ENCODE assay signal across 1 cellular context in the genomic region with DNA sequence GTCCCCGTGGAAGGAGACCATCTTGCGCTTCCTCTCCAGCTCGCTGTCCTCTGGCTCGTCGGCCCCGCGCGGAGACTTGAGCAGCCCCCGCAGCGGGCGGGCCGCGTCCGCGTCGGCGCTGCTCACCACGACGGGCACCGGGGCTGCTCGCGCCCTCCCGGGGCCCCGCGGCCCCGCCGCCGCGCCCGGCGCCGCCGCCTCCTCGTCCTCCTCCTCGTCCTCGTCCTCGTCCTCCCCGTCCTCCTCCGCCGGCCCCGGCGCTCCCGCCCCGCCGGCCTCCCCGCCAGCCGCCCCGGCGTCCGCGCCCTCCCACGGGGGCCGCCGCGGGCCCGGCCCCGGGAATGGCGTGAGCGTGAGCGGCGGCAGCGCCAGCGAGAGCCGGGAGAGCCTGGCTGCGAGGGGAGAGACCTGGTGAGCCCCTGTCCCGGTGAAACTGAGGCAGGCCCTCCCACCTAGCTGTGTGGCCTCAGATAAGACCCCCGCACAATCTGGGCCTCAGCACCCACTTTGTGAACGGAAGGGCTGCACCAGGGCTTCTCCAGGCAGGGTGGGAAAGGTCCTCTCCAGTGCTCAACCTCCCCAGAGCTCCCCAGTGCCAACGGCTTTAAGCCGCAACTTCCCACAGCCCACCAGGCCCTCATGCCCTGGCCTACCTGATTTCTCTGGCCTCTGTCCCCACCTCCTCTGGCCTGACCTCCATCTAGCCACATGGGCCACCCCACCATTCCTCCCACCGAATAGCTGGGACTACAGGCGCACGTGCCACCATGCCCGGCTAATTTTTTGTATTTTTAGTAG.
A peak's percentile ranks its signal among the peaks of the same experiment; 100 is the strongest.
TF ChIP-seq lines count a peak whose summit lies in the region.

No MANE protein-coding gene starts in this region.

TF ChIP-seq in K562, 482 proteins besides CTCF, POLR2A, EP300 and RAD21 (continues in another document):
- TF ChIP-seq ZNF263 (CRISPR knock-in tag; IDR thresholded peaks at IDR 0.05; ENCODE audit: borderline replicate concordance) (peak; percentile 33), ARID2 (IDR thresholded peaks at IDR 0.05) (no peak), ZBTB17 (CRISPR knock-in tag; IDR thresholded peaks at IDR 0.05) (no peak), NFIC (IDR thresholded peaks at IDR 0.05) (0 out of 2 replicates have a peak, but pooled peaks have one; percentile 75), HNRNPL (IDR thresholded peaks at IDR 0.05; ENCODE audit: low read depth, low read length) (no peak), RFX7 (CRISPR knock-in tag; IDR thresholded peaks at IDR 0.05) (no peak), POLR3G (IDR thresholded peaks at IDR 0.05; ENCODE audit: extremely low read depth, insufficient read length, insufficient replicate concordance) (no peak), POLR2G (IDR thresholded peaks at IDR 0.05; ENCODE audit: low read depth, low read length) (peak; percentile 55), FOXK2 (conservative IDR thresholded peaks at IDR 0.05 in 1 of 2, IDR thresholded peaks at IDR 0.05 in 1 of 2; ENCODE audit: low read depth in 2 of 2) (no peak), NR2C2 (CRISPR knock-in tag; IDR thresholded peaks at IDR 0.05) (no peak), NR2C2 (tag; IDR thresholded peaks at IDR 0.05) (0 out of 2 replicates have a peak, but pooled peaks have one; percentile 41), EGR1 (conservative IDR thresholded peaks at IDR 0.05) (peak; percentile 52; the same call in 1 of the 2 replicates), HDAC1 (IDR thresholded peaks at IDR 0.05) (0 out of 4 replicates have a peak, but pooled peaks of 1 of the 2 experiments have one; percentile 34), TRIM24 (IDR thresholded peaks at IDR 0.05) (0 out of 4 replicates have a peak, but pooled peaks of 1 of the 2 experiments have one; percentile 9), EP400 (IDR thresholded peaks at IDR 0.05) (no peak), ZNF354B (CRISPR knock-in tag; IDR thresholded peaks at IDR 0.05) (no peak), NONO (IDR thresholded peaks at IDR 0.05; ENCODE audit: low read depth in 2 of 2, low read length in 1 of 2) (0 out of 4 replicates have a peak, but pooled peaks of 1 of the 2 experiments have one; percentile 47), RB1 (IDR thresholded peaks at IDR 0.05; ENCODE audit: low read depth) (peak; percentile 76; the same call in 1 of the 2 replicates), PHF8 (IDR thresholded peaks at IDR 0.05; ENCODE audit: borderline replicate concordance, low read length) (peak; percentile 89), ETS2 (tag; IDR thresholded peaks at IDR 0.05; ENCODE audit: borderline replicate concordance, poor library complexity, severe bottlenecking) (no peak), PHF20 (IDR thresholded peaks at IDR 0.05; ENCODE audit: partially characterized antibody) (peak; percentile 72), YY1 (IDR thresholded peaks at IDR 0.05; ENCODE audit: borderline replicate concordance in 1 of 3, control insufficient read depth in 1 of 3, extremely low read depth in 1 of 3, insufficient read depth in 3 of 3, insufficient read length in 1 of 3, insufficient replicate concordance in 2 of 3, low read depth in 1 of 3, low read length in 2 of 3) (peak in 1 of 3 experiments; percentile 31), CXXC5 (CRISPR knock-in tag; IDR thresholded peaks at IDR 0.05) (peak; percentile 78), L3MBTL2 (IDR thresholded peaks at IDR 0.05) (peak; percentile 68; the same call in 1 of the 2 replicates), ZNF184 (CRISPR knock-in tag; IDR thresholded peaks at IDR 0.05) (no peak), CCNT2 (IDR thresholded peaks at IDR 0.05; ENCODE audit: borderline replicate concordance, extremely low read depth, insufficient read length, low read depth, low read length) (peak; percentile 49), ERF (CRISPR knock-in tag; IDR thresholded peaks at IDR 0.05) (peak; percentile 65; the same call in 1 of the 2 replicates), EHMT2 (IDR thresholded peaks at IDR 0.05) (no peak), PURB (CRISPR knock-in tag; IDR thresholded peaks at IDR 0.05; ENCODE audit: low read depth) (no peak), ILF3 (IDR thresholded peaks at IDR 0.05; ENCODE audit: borderline replicate concordance) (no peak), MCM5 (IDR thresholded peaks at IDR 0.05; ENCODE audit: low read depth) (no peak)
- TF ChIP-seq, protein P1, sequence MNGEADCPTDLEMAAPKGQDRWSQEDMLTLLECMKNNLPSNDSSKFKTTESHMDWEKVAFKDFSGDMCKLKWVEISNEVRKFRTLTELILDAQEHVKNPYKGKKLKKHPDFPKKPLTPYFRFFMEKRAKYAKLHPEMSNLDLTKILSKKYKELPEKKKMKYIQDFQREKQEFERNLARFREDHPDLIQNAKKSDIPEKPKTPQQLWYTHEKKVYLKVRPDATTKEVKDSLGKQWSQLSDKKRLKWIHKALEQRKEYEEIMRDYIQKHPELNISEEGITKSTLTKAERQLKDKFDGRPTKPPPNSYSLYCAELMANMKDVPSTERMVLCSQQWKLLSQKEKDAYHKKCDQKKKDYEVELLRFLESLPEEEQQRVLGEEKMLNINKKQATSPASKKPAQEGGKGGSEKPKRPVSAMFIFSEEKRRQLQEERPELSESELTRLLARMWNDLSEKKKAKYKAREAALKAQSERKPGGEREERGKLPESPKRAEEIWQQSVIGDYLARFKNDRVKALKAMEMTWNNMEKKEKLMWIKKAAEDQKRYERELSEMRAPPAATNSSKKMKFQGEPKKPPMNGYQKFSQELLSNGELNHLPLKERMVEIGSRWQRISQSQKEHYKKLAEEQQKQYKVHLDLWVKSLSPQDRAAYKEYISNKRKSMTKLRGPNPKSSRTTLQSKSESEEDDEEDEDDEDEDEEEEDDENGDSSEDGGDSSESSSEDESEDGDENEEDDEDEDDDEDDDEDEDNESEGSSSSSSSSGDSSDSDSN (IDR thresholded peaks at IDR 0.05; ENCODE audit: borderline replicate concordance in 1 of 2, low read depth in 2 of 2, low read length in 2 of 2), result peak in 1 of 2 experiments; percentile 14; a peak in 1 of 4 replicates
- TF ChIP-seq, protein P2, sequence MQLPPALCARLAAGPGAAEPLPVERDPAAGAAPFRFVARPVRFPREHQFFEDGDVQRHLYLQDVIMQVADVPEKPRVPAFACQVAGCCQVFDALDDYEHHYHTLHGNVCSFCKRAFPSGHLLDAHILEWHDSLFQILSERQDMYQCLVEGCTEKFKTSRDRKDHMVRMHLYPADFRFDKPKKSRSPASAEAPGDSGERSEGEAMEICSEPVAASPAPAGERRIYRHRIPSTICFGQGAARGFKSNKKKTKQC (CRISPR knock-in tag; IDR thresholded peaks at IDR 0.05), result no peak
- TF ChIP-seq, protein P3, sequence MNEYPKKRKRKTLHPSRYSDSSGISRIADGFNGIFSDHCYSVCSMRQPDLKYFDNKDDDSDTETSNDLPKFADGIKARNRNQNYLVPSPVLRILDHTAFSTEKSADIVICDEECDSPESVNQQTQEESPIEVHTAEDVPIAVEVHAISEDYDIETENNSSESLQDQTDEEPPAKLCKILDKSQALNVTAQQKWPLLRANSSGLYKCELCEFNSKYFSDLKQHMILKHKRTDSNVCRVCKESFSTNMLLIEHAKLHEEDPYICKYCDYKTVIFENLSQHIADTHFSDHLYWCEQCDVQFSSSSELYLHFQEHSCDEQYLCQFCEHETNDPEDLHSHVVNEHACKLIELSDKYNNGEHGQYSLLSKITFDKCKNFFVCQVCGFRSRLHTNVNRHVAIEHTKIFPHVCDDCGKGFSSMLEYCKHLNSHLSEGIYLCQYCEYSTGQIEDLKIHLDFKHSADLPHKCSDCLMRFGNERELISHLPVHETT (CRISPR knock-in tag; conservative IDR thresholded peaks at IDR 0.05 in 1 of 2, IDR thresholded peaks at IDR 0.05 in 1 of 2), result peak in 1 of 2 experiments; percentile 57; a peak in 1 of 4 replicates
- TF ChIP-seq, protein P4, sequence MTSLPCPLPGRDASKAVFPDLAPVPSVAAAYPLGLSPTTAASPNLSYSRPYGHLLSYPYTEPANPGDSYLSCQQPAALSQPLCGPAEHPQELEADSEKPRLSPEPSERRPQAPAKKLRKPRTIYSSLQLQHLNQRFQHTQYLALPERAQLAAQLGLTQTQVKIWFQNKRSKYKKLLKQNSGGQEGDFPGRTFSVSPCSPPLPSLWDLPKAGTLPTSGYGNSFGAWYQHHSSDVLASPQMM (CRISPR knock-in tag; IDR thresholded peaks at IDR 0.05), result no peak
- TF ChIP-seq, protein P5, sequence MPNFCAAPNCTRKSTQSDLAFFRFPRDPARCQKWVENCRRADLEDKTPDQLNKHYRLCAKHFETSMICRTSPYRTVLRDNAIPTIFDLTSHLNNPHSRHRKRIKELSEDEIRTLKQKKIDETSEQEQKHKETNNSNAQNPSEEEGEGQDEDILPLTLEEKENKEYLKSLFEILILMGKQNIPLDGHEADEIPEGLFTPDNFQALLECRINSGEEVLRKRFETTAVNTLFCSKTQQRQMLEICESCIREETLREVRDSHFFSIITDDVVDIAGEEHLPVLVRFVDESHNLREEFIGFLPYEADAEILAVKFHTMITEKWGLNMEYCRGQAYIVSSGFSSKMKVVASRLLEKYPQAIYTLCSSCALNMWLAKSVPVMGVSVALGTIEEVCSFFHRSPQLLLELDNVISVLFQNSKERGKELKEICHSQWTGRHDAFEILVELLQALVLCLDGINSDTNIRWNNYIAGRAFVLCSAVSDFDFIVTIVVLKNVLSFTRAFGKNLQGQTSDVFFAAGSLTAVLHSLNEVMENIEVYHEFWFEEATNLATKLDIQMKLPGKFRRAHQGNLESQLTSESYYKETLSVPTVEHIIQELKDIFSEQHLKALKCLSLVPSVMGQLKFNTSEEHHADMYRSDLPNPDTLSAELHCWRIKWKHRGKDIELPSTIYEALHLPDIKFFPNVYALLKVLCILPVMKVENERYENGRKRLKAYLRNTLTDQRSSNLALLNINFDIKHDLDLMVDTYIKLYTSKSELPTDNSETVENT (CRISPR knock-in tag; IDR thresholded peaks at IDR 0.05), result peak; percentile 80
- TF ChIP-seq, protein P6, sequence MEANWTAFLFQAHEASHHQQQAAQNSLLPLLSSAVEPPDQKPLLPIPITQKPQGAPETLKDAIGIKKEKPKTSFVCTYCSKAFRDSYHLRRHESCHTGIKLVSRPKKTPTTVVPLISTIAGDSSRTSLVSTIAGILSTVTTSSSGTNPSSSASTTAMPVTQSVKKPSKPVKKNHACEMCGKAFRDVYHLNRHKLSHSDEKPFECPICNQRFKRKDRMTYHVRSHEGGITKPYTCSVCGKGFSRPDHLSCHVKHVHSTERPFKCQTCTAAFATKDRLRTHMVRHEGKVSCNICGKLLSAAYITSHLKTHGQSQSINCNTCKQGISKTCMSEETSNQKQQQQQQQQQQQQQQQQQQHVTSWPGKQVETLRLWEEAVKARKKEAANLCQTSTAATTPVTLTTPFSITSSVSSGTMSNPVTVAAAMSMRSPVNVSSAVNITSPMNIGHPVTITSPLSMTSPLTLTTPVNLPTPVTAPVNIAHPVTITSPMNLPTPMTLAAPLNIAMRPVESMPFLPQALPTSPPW (CRISPR knock-in tag; IDR thresholded peaks at IDR 0.05), result peak; percentile 6; the same call in 1 of the 2 replicates
- TF ChIP-seq, protein P7, sequence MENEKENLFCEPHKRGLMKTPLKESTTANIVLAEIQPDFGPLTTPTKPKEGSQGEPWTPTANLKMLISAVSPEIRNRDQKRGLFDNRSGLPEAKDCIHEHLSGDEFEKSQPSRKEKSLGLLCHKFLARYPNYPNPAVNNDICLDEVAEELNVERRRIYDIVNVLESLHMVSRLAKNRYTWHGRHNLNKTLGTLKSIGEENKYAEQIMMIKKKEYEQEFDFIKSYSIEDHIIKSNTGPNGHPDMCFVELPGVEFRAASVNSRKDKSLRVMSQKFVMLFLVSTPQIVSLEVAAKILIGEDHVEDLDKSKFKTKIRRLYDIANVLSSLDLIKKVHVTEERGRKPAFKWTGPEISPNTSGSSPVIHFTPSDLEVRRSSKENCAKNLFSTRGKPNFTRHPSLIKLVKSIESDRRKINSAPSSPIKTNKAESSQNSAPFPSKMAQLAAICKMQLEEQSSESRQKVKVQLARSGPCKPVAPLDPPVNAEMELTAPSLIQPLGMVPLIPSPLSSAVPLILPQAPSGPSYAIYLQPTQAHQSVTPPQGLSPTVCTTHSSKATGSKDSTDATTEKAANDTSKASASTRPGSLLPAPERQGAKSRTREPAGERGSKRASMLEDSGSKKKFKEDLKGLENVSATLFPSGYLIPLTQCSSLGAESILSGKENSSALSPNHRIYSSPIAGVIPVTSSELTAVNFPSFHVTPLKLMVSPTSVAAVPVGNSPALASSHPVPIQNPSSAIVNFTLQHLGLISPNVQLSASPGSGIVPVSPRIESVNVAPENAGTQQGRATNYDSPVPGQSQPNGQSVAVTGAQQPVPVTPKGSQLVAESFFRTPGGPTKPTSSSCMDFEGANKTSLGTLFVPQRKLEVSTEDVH (IDR thresholded peaks at IDR 0.05; ENCODE audit: low read depth, partially characterized antibody), result peak; percentile 14
- TF ChIP-seq, protein P8, sequence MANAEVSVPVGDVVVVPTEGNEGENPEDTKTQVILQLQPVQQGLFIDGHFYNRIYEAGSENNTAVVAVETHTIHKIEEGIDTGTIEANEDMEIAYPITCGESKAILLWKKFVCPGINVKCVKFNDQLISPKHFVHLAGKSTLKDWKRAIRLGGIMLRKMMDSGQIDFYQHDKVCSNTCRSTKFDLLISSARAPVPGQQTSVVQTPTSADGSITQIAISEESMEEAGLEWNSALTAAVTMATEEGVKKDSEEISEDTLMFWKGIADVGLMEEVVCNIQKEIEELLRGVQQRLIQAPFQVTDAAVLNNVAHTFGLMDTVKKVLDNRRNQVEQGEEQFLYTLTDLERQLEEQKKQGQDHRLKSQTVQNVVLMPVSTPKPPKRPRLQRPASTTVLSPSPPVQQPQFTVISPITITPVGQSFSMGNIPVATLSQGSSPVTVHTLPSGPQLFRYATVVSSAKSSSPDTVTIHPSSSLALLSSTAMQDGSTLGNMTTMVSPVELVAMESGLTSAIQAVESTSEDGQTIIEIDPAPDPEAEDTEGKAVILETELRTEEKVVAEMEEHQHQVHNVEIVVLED (CRISPR knock-in tag; IDR thresholded peaks at IDR 0.05), result no peak
- TF ChIP-seq, protein P9, sequence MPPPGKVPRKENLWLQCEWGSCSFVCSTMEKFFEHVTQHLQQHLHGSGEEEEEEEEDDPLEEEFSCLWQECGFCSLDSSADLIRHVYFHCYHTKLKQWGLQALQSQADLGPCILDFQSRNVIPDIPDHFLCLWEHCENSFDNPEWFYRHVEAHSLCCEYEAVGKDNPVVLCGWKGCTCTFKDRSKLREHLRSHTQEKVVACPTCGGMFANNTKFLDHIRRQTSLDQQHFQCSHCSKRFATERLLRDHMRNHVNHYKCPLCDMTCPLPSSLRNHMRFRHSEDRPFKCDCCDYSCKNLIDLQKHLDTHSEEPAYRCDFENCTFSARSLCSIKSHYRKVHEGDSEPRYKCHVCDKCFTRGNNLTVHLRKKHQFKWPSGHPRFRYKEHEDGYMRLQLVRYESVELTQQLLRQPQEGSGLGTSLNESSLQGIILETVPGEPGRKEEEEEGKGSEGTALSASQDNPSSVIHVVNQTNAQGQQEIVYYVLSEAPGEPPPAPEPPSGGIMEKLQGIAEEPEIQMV (tag; conservative IDR thresholded peaks at IDR 0.05; ENCODE audit: low read depth), result peak; percentile 71
- TF ChIP-seq, protein P10, sequence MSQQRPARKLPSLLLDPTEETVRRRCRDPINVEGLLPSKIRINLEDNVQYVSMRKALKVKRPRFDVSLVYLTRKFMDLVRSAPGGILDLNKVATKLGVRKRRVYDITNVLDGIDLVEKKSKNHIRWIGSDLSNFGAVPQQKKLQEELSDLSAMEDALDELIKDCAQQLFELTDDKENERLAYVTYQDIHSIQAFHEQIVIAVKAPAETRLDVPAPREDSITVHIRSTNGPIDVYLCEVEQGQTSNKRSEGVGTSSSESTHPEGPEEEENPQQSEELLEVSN (IDR thresholded peaks at IDR 0.05; ENCODE audit: borderline replicate concordance in 1 of 2, extremely low read depth in 1 of 2, insufficient read depth in 1 of 2, insufficient read length in 1 of 2, low read depth in 1 of 2, low read length in 1 of 2, poor library complexity in 1 of 2, severe bottlenecking in 1 of 2), result peak; percentile 46
